Comparison of ENCODE assay signal across 1 cellular context in the genomic region with DNA sequence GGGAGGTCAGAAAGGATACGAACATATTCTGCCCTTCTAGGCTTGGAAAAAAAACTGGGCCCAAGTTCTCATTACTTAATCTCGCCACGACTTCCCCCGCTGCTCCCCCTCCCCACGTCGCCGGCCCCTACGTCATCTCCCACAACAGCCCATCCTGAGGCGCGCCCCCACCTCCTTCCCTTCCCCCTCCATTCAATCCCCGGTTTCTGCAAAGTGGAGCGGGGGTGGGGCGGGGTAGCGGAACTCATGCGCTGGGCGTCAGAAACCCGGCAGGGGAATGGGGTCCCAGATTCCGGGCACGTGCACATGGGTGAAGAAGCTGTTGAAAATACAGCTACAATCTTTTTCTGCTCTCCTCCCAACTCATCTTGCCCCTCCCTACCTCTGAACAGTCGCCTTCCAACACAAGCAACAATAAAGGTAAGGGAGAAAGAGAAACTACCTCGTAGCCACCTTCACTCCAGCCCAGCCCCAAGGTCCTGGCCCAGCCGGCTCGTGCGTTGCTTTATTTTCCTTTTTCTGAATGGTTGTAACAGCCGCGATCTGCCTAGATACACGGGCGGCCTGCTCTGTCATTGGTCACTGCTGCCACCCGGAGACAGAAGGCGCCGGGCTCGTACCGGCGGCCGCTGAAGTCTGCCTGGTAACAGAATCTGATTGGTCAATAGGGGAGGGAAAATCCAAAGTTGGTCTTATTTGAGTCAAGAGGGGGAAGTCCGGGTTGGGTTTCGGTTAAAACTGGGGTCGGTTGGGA.
A peak's percentile ranks its signal among the peaks of the same experiment; 100 is the strongest.
TF ChIP-seq lines count a peak whose summit lies in the region.

A gene (minus strand): TSS at position 484 of the 754 bp plus-strand sequence. CDS start 932 bp downstream, outside the sequence.

TF ChIP-seq in WTC11, 78 proteins besides CTCF, POLR2A, EP300 and RAD21 (continued from another document):
- TF ChIP-seq, protein P1, sequence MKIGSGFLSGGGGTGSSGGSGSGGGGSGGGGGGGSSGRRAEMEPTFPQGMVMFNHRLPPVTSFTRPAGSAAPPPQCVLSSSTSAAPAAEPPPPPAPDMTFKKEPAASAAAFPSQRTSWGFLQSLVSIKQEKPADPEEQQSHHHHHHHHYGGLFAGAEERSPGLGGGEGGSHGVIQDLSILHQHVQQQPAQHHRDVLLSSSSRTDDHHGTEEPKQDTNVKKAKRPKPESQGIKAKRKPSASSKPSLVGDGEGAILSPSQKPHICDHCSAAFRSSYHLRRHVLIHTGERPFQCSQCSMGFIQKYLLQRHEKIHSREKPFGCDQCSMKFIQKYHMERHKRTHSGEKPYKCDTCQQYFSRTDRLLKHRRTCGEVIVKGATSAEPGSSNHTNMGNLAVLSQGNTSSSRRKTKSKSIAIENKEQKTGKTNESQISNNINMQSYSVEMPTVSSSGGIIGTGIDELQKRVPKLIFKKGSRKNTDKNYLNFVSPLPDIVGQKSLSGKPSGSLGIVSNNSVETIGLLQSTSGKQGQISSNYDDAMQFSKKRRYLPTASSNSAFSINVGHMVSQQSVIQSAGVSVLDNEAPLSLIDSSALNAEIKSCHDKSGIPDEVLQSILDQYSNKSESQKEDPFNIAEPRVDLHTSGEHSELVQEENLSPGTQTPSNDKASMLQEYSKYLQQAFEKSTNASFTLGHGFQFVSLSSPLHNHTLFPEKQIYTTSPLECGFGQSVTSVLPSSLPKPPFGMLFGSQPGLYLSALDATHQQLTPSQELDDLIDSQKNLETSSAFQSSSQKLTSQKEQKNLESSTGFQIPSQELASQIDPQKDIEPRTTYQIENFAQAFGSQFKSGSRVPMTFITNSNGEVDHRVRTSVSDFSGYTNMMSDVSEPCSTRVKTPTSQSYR (CRISPR knock-in tag; IDR thresholded peaks at IDR 0.05) = peak; percentile 96
- TF ChIP-seq ELF4 (CRISPR knock-in tag; IDR thresholded peaks at IDR 0.05; ENCODE audit: low read depth) (no peak), CREM (CRISPR knock-in tag; IDR thresholded peaks at IDR 0.05) (peak; percentile 19; the same call in 1 of the 2 replicates), FOXP1 (CRISPR knock-in tag; IDR thresholded peaks at IDR 0.05; ENCODE audit: borderline replicate concordance) (peak; percentile 40; the same call in 1 of the 2 replicates), GRHL2 (CRISPR knock-in tag; IDR thresholded peaks at IDR 0.05; ENCODE audit: insufficient replicate concordance, severe bottlenecking) (no peak), OVOL2 (CRISPR knock-in tag; IDR thresholded peaks at IDR 0.05; ENCODE audit: borderline replicate concordance) (no peak)
- TF ChIP-seq, protein P2, sequence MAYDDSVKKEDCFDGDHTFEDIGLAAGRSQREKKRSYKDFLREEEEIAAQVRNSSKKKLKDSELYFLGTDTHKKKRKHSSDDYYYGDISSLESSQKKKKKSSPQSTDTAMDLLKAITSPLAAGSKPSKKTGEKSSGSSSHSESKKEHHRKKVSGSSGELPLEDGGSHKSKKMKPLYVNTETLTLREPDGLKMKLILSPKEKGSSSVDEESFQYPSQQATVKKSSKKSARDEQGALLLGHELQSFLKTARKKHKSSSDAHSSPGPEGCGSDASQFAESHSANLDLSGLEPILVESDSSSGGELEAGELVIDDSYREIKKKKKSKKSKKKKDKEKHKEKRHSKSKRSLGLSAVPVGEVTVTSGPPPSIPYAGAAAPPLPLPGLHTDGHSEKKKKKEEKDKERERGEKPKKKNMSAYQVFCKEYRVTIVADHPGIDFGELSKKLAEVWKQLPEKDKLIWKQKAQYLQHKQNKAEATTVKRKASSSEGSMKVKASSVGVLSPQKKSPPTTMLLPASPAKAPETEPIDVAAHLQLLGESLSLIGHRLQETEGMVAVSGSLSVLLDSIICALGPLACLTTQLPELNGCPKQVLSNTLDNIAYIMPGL (CRISPR knock-in tag; IDR thresholded peaks at IDR 0.05) = no peak
